ENCODE assay signal across 19 cellular contexts in the genomic region with DNA sequence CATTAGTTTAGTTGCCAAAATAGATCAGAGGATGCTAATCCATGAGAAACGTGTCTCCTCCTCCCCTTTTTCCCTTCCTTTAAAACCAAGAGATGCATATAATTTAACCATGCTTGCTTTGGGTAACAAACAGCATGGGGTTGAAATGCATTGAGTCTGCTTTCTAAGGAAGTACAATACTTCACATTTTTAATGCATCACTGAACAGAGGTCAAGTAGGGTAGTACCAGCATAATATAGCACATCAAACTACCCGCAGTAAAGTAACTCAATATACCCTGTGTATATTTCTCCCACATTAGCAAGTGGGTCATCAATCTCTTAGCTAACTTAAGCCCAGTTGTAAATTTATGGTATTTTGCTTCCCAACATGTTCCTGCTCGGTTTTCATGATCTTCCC.
DNase-seq lines count a peak whose midpoint lies in the region; ATAC-seq and TF ChIP-seq lines count a peak whose summit lies in the region.
"Had no signal": no experiment of that assay in that cellular context is flagged by ENCODE, and none has a peak within 500 bp of the region (broad histone marks: within the 10 kb centered on the region; RNA-seq: fewer than 3 reads in every experiment).

No MANE protein-coding gene starts in this region.

- H3K27ac Mint-ChIP-seq in neural progenitor cell, result no peak overlapping the region
- H3K27ac Mint-ChIP-seq: activated CD4-positive, alpha-beta T cell treated with anti-CD3 and anti-CD28 coated beads, Interleukin-2, amount 10 ng/mL, durations not matched to agents 7 days and 5 days had no signal

- no peak overlapping the region for H3K9ac ChIP-seq in neural progenitor cell
- H3K9ac ChIP-seq: KMS-11 had no signal

- H3K4me2 ChIP-seq in neural progenitor cell, result peak overlapping the region; percentile 16
- H3K4me2 ChIP-seq: KMS-11 had no signal

- no peak overlapping the region for H3K4me3 Mint-ChIP-seq in neural progenitor cell
- H3K4me3 Mint-ChIP-seq: activated CD4-positive, alpha-beta T cell treated with anti-CD3 and anti-CD28 coated beads, Interleukin-2, amount 10 ng/mL, durations not matched to agents 7 days and 5 days had no signal

- no peak overlapping the region for H2AFZ ChIP-seq in neural progenitor cell (replicated peaks)

- no peaks in the 10 kb centered on the region for H3K36me3 ChIP-seq in Panc1 (ENCODE audit: control insufficient read depth, insufficient read depth, low read length)
- no peaks in the 10 kb centered on the region for H3K36me3 ChIP-seq in neural progenitor cell
- no peaks in the 10 kb centered on the region for H3K36me3 ChIP-seq in left lung
- H3K36me3 ChIP-seq: ascending aorta had no signal

- no peaks in the 10 kb centered on the region for H3K79me2 ChIP-seq in neural progenitor cell (ENCODE audit: low read depth)

- H3K4me3 ChIP-seq in Panc1 (ENCODE audit: low read depth in 2 of 2, low read length in 2 of 2) (no peak overlapping the region), neural progenitor cell (no peak overlapping the region), foreskin fibroblast (ENCODE audit: low read depth in 1 of 2, low read length in 2 of 2) (no peak overlapping the region), left lung (no peak overlapping the region), dorsolateral prefrontal cortex (no peak overlapping the region)
- H3K4me3 ChIP-seq: ascending aorta, coronary artery had no signal

- H3K27me3 ChIP-seq in Panc1 (ENCODE audit: control insufficient read depth, insufficient read depth, low read length) (no peaks in the 10 kb centered on the region), neural progenitor cell (no peaks in the 10 kb centered on the region), left lung (no peaks in the 10 kb centered on the region), dorsolateral prefrontal cortex (no peaks in the 10 kb centered on the region)
- H3K27me3 ChIP-seq: ascending aorta, foreskin keratinocyte had no signal

- POLR2A ChIA-PET in Panc1 (lab: Charles Lee), result interaction anchor here (0.5 kb wide), 1 partner anchor 294 kb away, joined by 3 read pairs; no protein-coding TSS in a partner anchor

- H4K20me1 ChIP-seq in neural progenitor cell (ENCODE audit: low read depth), result no peaks in the 10 kb centered on the region

- H3K4me1 ChIP-seq in Panc1 (ENCODE audit: control insufficient read depth, insufficient read depth, low read length) (no peaks in the 10 kb centered on the region; the same call in 1 of the 2 replicates), neural progenitor cell (peaks cover 34% of the 10 kb centered on the region), left lung (no peaks in the 10 kb centered on the region)
- H3K4me1 ChIP-seq: ascending aorta, foreskin keratinocyte had no signal

- ATAC-seq in Panc1 (no peak), left lung (no peak)
- ATAC-seq: foreskin keratinocyte had no signal

- in situ Hi-C loops in Panc1 (cut with HindIII; ENCODE audit: low pct_unique_long_range_greater_than_20kb, low sequenced_read_pairs), result no loop called here

- BruUV-seq in Panc1 (replicated peaks; lab: Mats Ljungman, UMichigan), result no TSS peak

- H3K4me1 Mint-ChIP-seq in neural progenitor cell, result peaks cover 42% of the 10 kb centered on the region
- H3K4me1 Mint-ChIP-seq: activated CD4-positive, alpha-beta T cell treated with anti-CD3 and anti-CD28 coated beads, Interleukin-2, amount 10 ng/mL, durations not matched to agents 7 days and 5 days had no signal

- peaks cover 2% of the 10 kb centered on the region for H3K27me3 Mint-ChIP-seq in neural progenitor cell (ENCODE audit: insufficient read depth, low read depth)
- H3K27me3 Mint-ChIP-seq: activated CD4-positive, alpha-beta T cell treated with anti-CD3 and anti-CD28 coated beads, Interleukin-2, amount 10 ng/mL, durations not matched to agents 7 days and 5 days had no signal

- peaks cover 8% of the 10 kb centered on the region for H3K9me3 Mint-ChIP-seq in neural progenitor cell

- H3K27ac ChIP-seq in Panc1 (ENCODE audit: low read length), result peak overlapping the region; percentile 60; the same call in 1 of the 2 replicates
- no peak overlapping the region for H3K27ac ChIP-seq in neural progenitor cell
- H3K27ac ChIP-seq in left lung, result no peak overlapping the region
- no peak overlapping the region for H3K27ac ChIP-seq in dorsolateral prefrontal cortex
- H3K27ac ChIP-seq: ascending aorta, coronary artery, foreskin keratinocyte, KMS-11 had no signal

- peak; percentile 79 for DNase-seq in DMS 273 (lab: John Stamatoyannopoulos, UW; ENCODE audit: unreplicated experiment)
- DNase-seq in NCI-H187 (lab: John Stamatoyannopoulos, UW), result peak; percentile 16 to 72
- no peak for DNase-seq in Panc1 (ENCODE audit: low read depth, low spot score)
- peak; percentile 80 for DNase-seq in neural progenitor cell (ENCODE audit: low spot score)
- no peak for DNase-seq in foreskin fibroblast
- DNase-seq in left lung, result no peak
- no peak for DNase-seq in dorsolateral prefrontal cortex
- DNase-seq in stimulated activated CD8-positive, alpha-beta memory T cell treated with anti-CD3 and anti-CD28 coated beads, Interleukin-4, amount 100 ng/mL, for 48 hours, result no peak
- DNase-seq: activated CD4-positive, alpha-beta T cell treated with anti-CD3 and anti-CD28 coated beads, Interleukin-2, amount 10 ng/mL, durations not matched to agents 7 days and 5 days; DMS153; foreskin keratinocyte; NCI-H1105 treated with DMSO at 0.1 percent for 48 hours; NCI-H774; occipital lobe; RPMI8226; substantia nigra had no signal

- peaks cover 5% of the 10 kb centered on the region for H3K36me3 Mint-ChIP-seq in neural progenitor cell

- H3K9me3 ChIP-seq in Panc1 (ENCODE audit: control insufficient read depth, insufficient read depth, low read depth, low read length) (no peaks in the 10 kb centered on the region), neural progenitor cell (ENCODE audit: low read depth) (no peaks in the 10 kb centered on the region), left lung (no peaks in the 10 kb centered on the region)
- H3K9me3 ChIP-seq: ascending aorta had no signal

- CTCF ChIA-PET in Panc1 (lab: Charles Lee), result no interaction called here

- H3F3A ChIP-seq in neural progenitor cell (ENCODE audit: low read depth), result no peaks in the 10 kb centered on the region

- TF ChIP-seq CTCF in Panc1 (IDR thresholded peaks at IDR 0.05) (no peak), neural progenitor cell (IDR thresholded peaks at IDR 0.05) (no peak), foreskin fibroblast (IDR thresholded peaks at IDR 0.05; ENCODE audit: low read depth, low read length) (no peak), left lung (IDR thresholded peaks at IDR 0.05) (no peak), dorsolateral prefrontal cortex (IDR thresholded peaks at IDR 0.05 in 54 of 56, conservative IDR thresholded peaks at IDR 0.05 in 2 of 56; ENCODE audit: low read depth in 1 of 56, partially characterized antibody in 56 of 56) (no peak)

- intact Hi-C loops in Panc1 (cut with micrococcal nuclease; ENCODE audit: unreplicated experiment) (no loop called here), left lung (cut with DNase I) (no loop called here), dorsolateral prefrontal cortex (cut with DNase I) (no loop called here)

Comparison
In these comparisons a context has a peak if more than half of its experiments do, and no peak if none do; other contexts are left out.
1. DNase-seq: peak in DMS 273 (single experiment), NCI-H187 (2 of 2) and neural progenitor cell (single experiment); none in Panc1 (single experiment), foreskin fibroblast (0 of 2), left lung (0 of 2), dorsolateral prefrontal cortex (0 of 10) and stimulated activated CD8-positive, alpha-beta memory T cell treated with anti-CD3 and anti-CD28 coated beads, Interleukin-4, amount 100 ng/mL, for 48 hours (single experiment).